ENCODE assay signal across 18 cellular contexts in the genomic region with DNA sequence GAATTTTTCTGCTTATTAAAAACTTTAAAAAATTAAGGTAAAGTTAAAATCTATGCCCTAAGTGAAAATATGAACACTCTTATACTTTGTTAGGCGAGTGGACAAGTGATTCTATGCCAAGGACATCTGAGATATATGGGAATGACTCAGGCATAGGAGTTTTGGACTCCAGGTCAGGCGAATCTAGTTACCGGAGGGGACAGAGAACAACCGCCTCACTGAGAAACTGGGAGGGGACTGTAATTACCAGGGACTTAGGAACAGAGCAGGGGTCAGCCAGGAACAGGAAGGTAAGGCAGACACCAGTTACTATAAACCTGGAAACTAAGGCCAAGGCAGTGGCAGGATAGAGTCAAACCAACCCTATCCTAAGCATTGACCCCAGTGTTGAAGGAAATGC.
"Had no signal": no experiment of that assay in that cellular context is flagged by ENCODE, and none has a peak within 500 bp of the region (broad histone marks: within the 10 kb centered on the region; RNA-seq: fewer than 3 reads in every experiment).

No MANE protein-coding gene starts in this region.

- H3K4me1 ChIP-seq: gastroesophageal sphincter, testis had no signal

- H3K27ac Mint-ChIP-seq: activated naive CD8-positive, alpha-beta T cell treated with anti-CD3 and anti-CD28 coated beads for 36 hours; immature natural killer cell; type B pancreatic cell; WTC11 had no signal

- ATAC-seq: gastroesophageal sphincter, WTC11 had no signal

- DNase-seq: activated CD4-positive, alpha-beta T cell treated with anti-CD3 and anti-CD28 coated beads, Interleukin-2, amount 50 U/mL, for 4 hours; activated naive CD4-positive, alpha-beta T cell treated with Interleukin-2 at 50 U/mL for 16 hours; activated naive CD8-positive, alpha-beta T cell treated with anti-CD3 and anti-CD28 coated beads for 36 hours; activated T-cell treated with anti-CD3 and anti-CD28 coated beads, Interleukin-2, amount 50 U/mL, for 48 hours; immature natural killer cell; midbrain; occipital lobe; spleen; stimulated activated CD4-positive, alpha-beta T cell treated with anti-CD3 and anti-CD28 coated beads, Interleukin-4, amount 100 ng/mL, for 1 hour; stimulated activated naive CD4-positive, alpha-beta T cell; T-helper 9 cell; testis had no signal

- H3K4me3 ChIP-seq: gastroesophageal sphincter, spleen, testis had no signal

- H3K36me3 ChIP-seq: gastroesophageal sphincter, spleen had no signal

- H3K9me3 Mint-ChIP-seq: activated naive CD8-positive, alpha-beta T cell treated with anti-CD3 and anti-CD28 coated beads for 36 hours; central memory CD8-positive, alpha-beta T cell; immature natural killer cell; nephron; type B pancreatic cell; WTC11 had no signal

- H3K4me1 Mint-ChIP-seq: central memory CD8-positive, alpha-beta T cell; immature natural killer cell had no signal

- H3K27me3 ChIP-seq: gastroesophageal sphincter, spleen, testis had no signal

- H3K27ac ChIP-seq: epithelial cell of prostate, testis had no signal

- H3K9me3 ChIP-seq: gastroesophageal sphincter, spleen, testis had no signal

- H3K27me3 Mint-ChIP-seq: activated naive CD8-positive, alpha-beta T cell treated with anti-CD3 and anti-CD28 coated beads for 36 hours; central memory CD8-positive, alpha-beta T cell; type B pancreatic cell had no signal

- H3K36me3 Mint-ChIP-seq: activated naive CD8-positive, alpha-beta T cell treated with anti-CD3 and anti-CD28 coated beads for 36 hours; immature natural killer cell; type B pancreatic cell; WTC11 had no signal

- H3K4me3 Mint-ChIP-seq: activated naive CD8-positive, alpha-beta T cell treated with anti-CD3 and anti-CD28 coated beads for 36 hours; central memory CD8-positive, alpha-beta T cell; immature natural killer cell; nephron; type B pancreatic cell; WTC11 had no signal
